ENCODE assay signal across 8 cellular contexts in the genomic region with DNA sequence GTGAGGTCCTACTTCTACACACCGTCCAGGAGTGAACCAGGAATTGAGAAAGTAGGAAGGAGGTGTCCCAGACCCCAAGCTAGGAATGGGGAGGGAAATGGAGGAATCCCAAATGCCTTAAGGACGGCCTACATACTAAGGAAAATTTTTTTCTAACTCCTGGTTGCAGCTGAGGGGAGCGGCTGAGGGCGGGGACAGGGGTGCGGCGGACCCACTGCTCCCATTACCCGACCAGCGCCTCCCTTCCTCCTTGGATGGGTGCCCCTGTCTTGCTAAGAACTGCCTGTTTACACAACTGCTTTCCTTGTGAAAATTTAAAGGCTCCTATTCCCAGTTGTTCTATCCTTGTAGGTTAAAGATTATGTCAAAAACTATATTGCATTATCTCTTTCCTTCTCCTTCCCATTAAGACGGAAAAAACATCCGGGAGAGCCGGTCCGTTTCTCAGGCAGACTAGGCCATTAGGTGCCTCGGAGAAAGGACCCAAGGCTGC. TPM values are rescaled to one million over a fixed set of nuclear protein-coding genes. Genes with fewer than 3 reads are reported as not detected.
DNase-seq lines count a peak whose midpoint lies in the region; ATAC-seq and TF ChIP-seq lines count a peak whose summit lies in the region.

No MANE protein-coding gene starts in this region.

- peak; percentile 8 to 19 for ATAC-seq in activated T-cell treated with anti-CD3 and anti-CD28 coated beads, Interleukin-2, amount 50 U/mL, for 4 hours
- ATAC-seq in GM18870 (IDR thresholded peaks at IDR 0.05; ENCODE audit: unreplicated experiment) (no peak), HG03196 (IDR thresholded peaks at IDR 0.05; ENCODE audit: unreplicated experiment) (no peak)

- H3K27ac Mint-ChIP-seq in neural crest cell (ENCODE audit: unreplicated experiment) = peak overlapping the region; percentile 67

- H3K9me3 Mint-ChIP-seq in activated T-cell treated with anti-CD3 and anti-CD28 coated beads, Interleukin-2, amount 50 U/mL, for 4 hours = no peaks in the 10 kb centered on the region
- no peaks in the 10 kb centered on the region for H3K9me3 Mint-ChIP-seq in neural crest cell

- no peaks in the 10 kb centered on the region for H3K9me3 ChIP-seq in KOPT-K1 (ENCODE audit: insufficient read depth, low read length, poor library complexity, severe bottlenecking)

- H3K4me3 Mint-ChIP-seq in activated T-cell treated with anti-CD3 and anti-CD28 coated beads, Interleukin-2, amount 50 U/mL, for 4 hours = peak overlapping the region; percentile 83
- peak overlapping the region; percentile 86 for H3K4me3 Mint-ChIP-seq in neural crest cell

- H3K27me3 Mint-ChIP-seq in activated T-cell treated with anti-CD3 and anti-CD28 coated beads, Interleukin-2, amount 50 U/mL, for 4 hours (ENCODE audit: low read depth) = no peaks in the 10 kb centered on the region
- peaks cover 10% of the 10 kb centered on the region for H3K27me3 Mint-ChIP-seq in neural crest cell (ENCODE audit: low read depth)

- H3K27ac ChIP-seq in KOPT-K1 (ENCODE audit: low read depth, low read length, poor library complexity, severe bottlenecking) = peak overlapping the region; percentile 70

- DNase-seq in activated CD4-positive, alpha-beta T cell treated with anti-CD3 and anti-CD28 coated beads for 48 hours = peak; percentile 64
- no peak for DNase-seq in activated CD4-positive, alpha-beta T cell treated with anti-CD3 and anti-CD28 coated beads, Interleukin-2, amount 50 U/mL, for 48 hours
- no peak for DNase-seq in activated T-cell treated with anti-CD3 and anti-CD28 coated beads, Interleukin-2, amount 50 U/mL, for 4 hours
- peak; percentile 92 for DNase-seq in fibroblast of the conjunctiva (ENCODE audit: low read depth)
- no peak for DNase-seq in neural crest cell (ENCODE audit: low read depth, low spot score)

- no peak for TF ChIP-seq CTCF in neural crest cell (conservative IDR thresholded peaks at IDR 0.05)

- H3K36me3 ChIP-seq in KOPT-K1 (ENCODE audit: insufficient read depth, low read length) = peaks cover 5% of the 10 kb centered on the region; the same call in 1 of the 2 replicates

- H3K4me1 Mint-ChIP-seq in activated T-cell treated with anti-CD3 and anti-CD28 coated beads, Interleukin-2, amount 50 U/mL, for 4 hours (ENCODE audit: low read depth) = peaks cover 50% of the 10 kb centered on the region
- peaks cover 53% of the 10 kb centered on the region for H3K4me1 Mint-ChIP-seq in neural crest cell

- peaks cover 2% of the 10 kb centered on the region for H3K36me3 Mint-ChIP-seq in activated T-cell treated with anti-CD3 and anti-CD28 coated beads, Interleukin-2, amount 50 U/mL, for 4 hours (ENCODE audit: insufficient read depth)
- peaks cover 2% of the 10 kb centered on the region for H3K36me3 Mint-ChIP-seq in neural crest cell (ENCODE audit: low read depth)

RNA-seq across cellular contexts. Expression of a gene that starts 0.7 kb away (rescaled TPM):
- 10 to 100 TPM; 76.1 to 97.7 (median 93.0) TPM for total RNA-seq in activated T-cell treated with anti-CD3 and anti-CD28 coated beads, Interleukin-2, amount 50 U/mL, for 4 hours
- 78.5 and 82.5 TPM in 2 replicates for total RNA-seq in neural crest cell

RNA-seq across cellular contexts. Expression of a gene that starts 11.5 kb away (rescaled TPM):
- 10 to 100 TPM; 33.3 to 38.1 (median 34.2) TPM for total RNA-seq in activated T-cell treated with anti-CD3 and anti-CD28 coated beads, Interleukin-2, amount 50 U/mL, for 4 hours
- 70.3 and 72.3 TPM in 2 replicates for total RNA-seq in neural crest cell

RNA-seq across cellular contexts. Expression of a gene that starts 11.8 kb away (rescaled TPM):
- 1 to 10 TPM; 1.6 to 1.8 (median 1.7) TPM for total RNA-seq in activated T-cell treated with anti-CD3 and anti-CD28 coated beads, Interleukin-2, amount 50 U/mL, for 4 hours
- 1.5 and 1.8 TPM in 2 replicates for total RNA-seq in neural crest cell

RNA-seq across cellular contexts. Expression of a gene that starts 20.1 kb away (rescaled TPM):
- total RNA-seq in activated T-cell treated with anti-CD3 and anti-CD28 coated beads, Interleukin-2, amount 50 U/mL, for 4 hours = 100 to 1,000 TPM; 163 to 192 (median 184) TPM
- 122 and 135 TPM in 2 replicates for total RNA-seq in neural crest cell

RNA-seq across cellular contexts. Expression of a gene that starts 31.3 kb away (rescaled TPM):
- 100 to 1,000 TPM; 231 to 263 (median 234) TPM for total RNA-seq in activated T-cell treated with anti-CD3 and anti-CD28 coated beads, Interleukin-2, amount 50 U/mL, for 4 hours
- total RNA-seq in neural crest cell = 162 and 163 TPM in 2 replicates

Comparison
In these comparisons a context has a peak if more than half of its experiments do, and no peak if none do; other contexts are left out.
1. DNase-seq: peak in activated CD4-positive, alpha-beta T cell treated with anti-CD3 and anti-CD28 coated beads for 48 hours (single experiment) and fibroblast of the conjunctiva (single experiment); none in activated CD4-positive, alpha-beta T cell treated with anti-CD3 and anti-CD28 coated beads, Interleukin-2, amount 50 U/mL, for 48 hours (0 of 2), activated T-cell treated with anti-CD3 and anti-CD28 coated beads, Interleukin-2, amount 50 U/mL, for 4 hours (single experiment) and neural crest cell (single experiment).
2. ATAC-seq: peak in activated T-cell treated with anti-CD3 and anti-CD28 coated beads, Interleukin-2, amount 50 U/mL, for 4 hours (2 of 2); none in GM18870 (single experiment) and HG03196 (single experiment).